In the genomic region with DNA sequence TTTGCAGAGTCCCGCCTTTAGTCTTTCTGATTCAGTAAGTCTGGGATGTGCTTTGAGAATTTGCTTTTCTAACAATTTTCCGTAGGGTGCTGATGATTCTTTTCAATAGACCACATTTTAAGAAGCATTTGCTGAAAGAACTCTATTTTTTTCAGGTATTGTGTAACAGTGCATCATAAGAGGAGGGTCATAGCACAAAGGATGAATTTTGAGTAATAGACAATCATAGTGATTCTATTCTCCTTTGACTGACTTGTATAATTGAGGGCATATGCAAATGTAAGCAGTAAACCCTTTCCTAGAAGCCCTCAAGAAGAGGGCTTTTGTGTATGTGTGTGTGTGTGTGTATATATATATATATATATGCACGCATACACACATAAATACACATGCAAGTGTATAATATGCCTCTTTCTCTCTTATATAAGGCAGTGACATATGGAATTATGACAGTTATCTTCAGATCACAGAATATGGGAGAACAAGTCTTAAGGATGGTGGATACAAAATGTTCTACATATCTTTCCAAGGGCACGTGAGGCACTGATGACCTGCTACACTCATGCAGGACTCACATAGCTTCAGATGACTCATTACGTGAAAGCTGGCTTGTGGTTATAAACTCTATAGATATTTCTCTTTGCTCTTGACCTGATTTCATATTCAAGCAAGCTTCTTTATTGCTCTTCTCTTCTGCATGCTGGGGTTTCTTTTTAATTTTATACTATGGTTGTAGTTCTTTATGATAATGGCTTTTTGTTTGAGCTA, we compare ENCODE assay signal across 8 cellular contexts. TPM values are rescaled to one million over a fixed set of nuclear protein-coding genes. Genes with fewer than 3 reads are reported as not detected.
DNase-seq lines count a peak whose midpoint lies in the region; ATAC-seq, FAIRE-seq and TF ChIP-seq lines count a peak whose summit lies in the region.

No MANE protein-coding gene starts in this region.

- no peak overlapping the region for H3K4me3 ChIP-seq in kidney epithelial cell (ENCODE audit: low read depth, low read length)

- CTCF ChIA-PET in activated CD8-positive, alpha-beta memory T cell treated with anti-CD3 and anti-CD28 coated beads, Interleukin-2, amount 10 ng/mL, durations not matched to agents 7 days and 5 days (lab: Charles Lee): interaction anchor here (0.9 kb wide), 1 partner anchor 47 kb away, joined by 3 read pairs; no protein-coding TSS in a partner anchor

- peak overlapping the region; percentile 65 for H3K4me3 Mint-ChIP-seq in activated CD8-positive, alpha-beta memory T cell treated with anti-CD3 and anti-CD28 coated beads, Interleukin-2, amount 10 ng/mL, durations not matched to agents 7 days and 5 days

- FAIRE-seq in D721Med (lab: Jason Lieb, UNC): no peak

- H3K36me3 Mint-ChIP-seq in activated CD8-positive, alpha-beta memory T cell treated with anti-CD3 and anti-CD28 coated beads, Interleukin-2, amount 10 ng/mL, durations not matched to agents 7 days and 5 days: peaks cover 4% of the 10 kb centered on the region

- TF ChIP-seq CTCF in kidney epithelial cell (IDR thresholded peaks at IDR 0.05; ENCODE audit: insufficient read depth, low read length, poor library complexity, severe bottlenecking) (no peak), D721Med (IDR thresholded peaks at IDR 0.05; ENCODE audit: insufficient read depth, missing control alignments) (no peak)

- H3K27me3 Mint-ChIP-seq in activated CD8-positive, alpha-beta memory T cell treated with anti-CD3 and anti-CD28 coated beads, Interleukin-2, amount 10 ng/mL, durations not matched to agents 7 days and 5 days: peaks cover 8% of the 10 kb centered on the region

- peaks cover 75% of the 10 kb centered on the region for H3K4me1 Mint-ChIP-seq in activated CD8-positive, alpha-beta memory T cell treated with anti-CD3 and anti-CD28 coated beads, Interleukin-2, amount 10 ng/mL, durations not matched to agents 7 days and 5 days

- no peaks in the 10 kb centered on the region for H3K27me3 ChIP-seq in kidney epithelial cell (ENCODE audit: control insufficient read depth, insufficient read depth, low read length)

- DNase-seq in activated CD8-positive, alpha-beta memory T cell treated with anti-CD3 and anti-CD28 coated beads, Interleukin-2, amount 10 ng/mL, durations not matched to agents 7 days and 5 days: peak; percentile 67
- DNase-seq in activated CD8-positive, alpha-beta memory T cell treated with anti-CD3 and anti-CD28 coated beads, Interleukin-2, amount 50 U/mL, for 48 hours: no peak
- peak; percentile 80 for DNase-seq in RPMI7951 (ENCODE audit: low read depth)
- DNase-seq in kidney epithelial cell (ENCODE audit: low read depth): peak; percentile 63
- no peak for DNase-seq in globus pallidus (ENCODE audit: low spot score)
- no peak for DNase-seq in D721Med (ENCODE audit: insufficient read length, low spot score)
- no peak for DNase-seq in middle frontal gyrus (ENCODE audit: extremely low spot score, low spot score)

- peak overlapping the region; percentile 87 for H3K27ac Mint-ChIP-seq in activated CD8-positive, alpha-beta memory T cell treated with anti-CD3 and anti-CD28 coated beads, Interleukin-2, amount 10 ng/mL, durations not matched to agents 7 days and 5 days

- H3K9me3 Mint-ChIP-seq in activated CD8-positive, alpha-beta memory T cell treated with anti-CD3 and anti-CD28 coated beads, Interleukin-2, amount 10 ng/mL, durations not matched to agents 7 days and 5 days (ENCODE audit: low read depth): no peaks in the 10 kb centered on the region

- ATAC-seq in activated CD8-positive, alpha-beta memory T cell treated with anti-CD3 and anti-CD28 coated beads, Interleukin-2, amount 10 ng/mL, durations not matched to agents 7 days and 5 days: peak; percentile 85
- ATAC-seq in HG02885 (IDR thresholded peaks at IDR 0.05; ENCODE audit: poor library complexity, unreplicated experiment): peak; percentile 95

- no peaks in the 10 kb centered on the region for H3K36me3 ChIP-seq in kidney epithelial cell (ENCODE audit: control insufficient read depth, insufficient read depth, low read length)

RNA-seq across cellular contexts. Expression of a gene that starts 6.5 kb away (rescaled TPM):
- total RNA-seq in activated CD8-positive, alpha-beta memory T cell treated with anti-CD3 and anti-CD28 coated beads, Interleukin-2, amount 10 ng/mL, durations not matched to agents 7 days and 5 days: 100 to 1,000 TPM; 157 to 257 TPM
- 66.6 and 81.7 TPM in 2 replicates for total RNA-seq in RPMI7951 (2014; rRNA removed; shearing (Covaris generic))
- 77.7 and 235 TPM in 2 replicates for total RNA-seq in kidney epithelial cell

RNA-seq across cellular contexts. Expression of a gene that starts 54.2 kb away (rescaled TPM):
- total RNA-seq in activated CD8-positive, alpha-beta memory T cell treated with anti-CD3 and anti-CD28 coated beads, Interleukin-2, amount 10 ng/mL, durations not matched to agents 7 days and 5 days: not detected
- total RNA-seq in RPMI7951 (2014; rRNA removed; shearing (Covaris generic)): not detected in 2 replicates
- not detected in 2 replicates for total RNA-seq in kidney epithelial cell

Comparison
In these comparisons a context has a peak if more than half of its experiments do, and no peak if none do; other contexts are left out.
1. DNase-seq: peak in activated CD8-positive, alpha-beta memory T cell treated with anti-CD3 and anti-CD28 coated beads, Interleukin-2, amount 10 ng/mL, durations not matched to agents 7 days and 5 days (single experiment), RPMI7951 (single experiment) and kidney epithelial cell (single experiment); none in activated CD8-positive, alpha-beta memory T cell treated with anti-CD3 and anti-CD28 coated beads, Interleukin-2, amount 50 U/mL, for 48 hours (single experiment), globus pallidus (single experiment), D721Med (single experiment) and middle frontal gyrus (single experiment).